Comparison of ENCODE assay signal across 28 cellular contexts in genomic region chr6:108523697-108524096, GRCh38.
"Had no signal": no experiment of that assay in that cellular context is flagged by ENCODE, and none has a peak within 500 bp of the region (broad histone marks: within the 10 kb centered on the region; RNA-seq: fewer than 3 reads in every experiment).

No MANE protein-coding gene starts in this region.

- H3K27ac ChIP-seq: neural progenitor cell, ovary, parathyroid adenoma, psoas muscle, skin epidermis, spleen, suprapubic skin, testis, tibial artery, transverse colon, upper lobe of right lung, uterus had no signal

- H3K9ac ChIP-seq: neural progenitor cell, parathyroid adenoma had no signal

- H3K27me3 ChIP-seq: neural progenitor cell, ovary, spleen, suprapubic skin, testis, transverse colon, upper lobe of right lung, uterus had no signal

- H3K4me3 ChIP-seq: neural progenitor cell, ovary, psoas muscle, skin epidermis, smooth muscle cell, spleen, suprapubic skin, testis, tibial artery, transverse colon, upper lobe of right lung, uterus had no signal

- ATAC-seq: natural killer cell; psoas muscle; right cardiac atrium; sciatic nerve; stimulated activated memory B cell treated with anti-CD40 and anti-IgM and Interleukin-4, amounts not matched to agents 10 μg/mL and 1 μg/mL and 100 μg/mL, for 72 hours; stimulated activated naive CD8-positive, alpha-beta T cell treated with anti-CD3 and anti-CD28 coated beads, Interleukin-15, amount 100 ng/mL, for 72 hours; stimulated activated naive CD8-positive, alpha-beta T cell treated with anti-CD3 and anti-CD28 coated beads, Interleukin-15, Interleukin-2, amounts not matched to agents 100 U/mL and 50 U/mL, for 24 hours; upper lobe of right lung had no signal

- H2AFZ ChIP-seq: neural progenitor cell had no signal

- H3K79me2 ChIP-seq: parathyroid adenoma had no signal

- H3K9me3 ChIP-seq: ovary, psoas muscle, spleen, suprapubic skin, testis, tibial artery, transverse colon, upper lobe of right lung, uterus had no signal

- DNase-seq: natural killer cell; occipital lobe; ovary; posterior cingulate gyrus; psoas muscle; right cardiac atrium; spleen; stimulated activated CD4-positive, alpha-beta T cell treated with anti-CD3 and anti-CD28 coated beads, Interleukin-12 subunit alpha, Interleukin-12 subunit beta, amount 100 ng/mL, for 4 hours; stimulated activated CD4-positive, alpha-beta T cell treated with anti-CD3 and anti-CD28 coated beads, Interleukin-1b, Interleukin-23, amount 100 ng/mL, for 48 hours; stimulated activated CD4-positive, alpha-beta T cell treated with anti-CD3 and anti-CD28 coated beads, Interleukin-4, amount 100 ng/mL, for 1 hour; stimulated activated CD4-positive, alpha-beta T cell treated with anti-CD3 and anti-CD28 coated beads, Interleukin-4, amount 100 ng/mL, for 4 hours; stimulated activated CD8-positive, alpha-beta memory T cell treated with anti-CD3 and anti-CD28 coated beads, Interleukin-4, amount 100 ng/mL, for 48 hours; stimulated activated naive CD4-positive, alpha-beta T cell; stimulated activated naive CD8-positive, alpha-beta T cell treated with anti-CD3 and anti-CD28 coated beads, Interleukin-15, amount 100 ng/mL, for 72 hours; stimulated activated naive CD8-positive, alpha-beta T cell treated with anti-CD3 and anti-CD28 coated beads, Interleukin-15, Interleukin-2, amounts not matched to agents 100 U/mL and 50 U/mL, for 24 hours; substantia nigra; testis; tibial artery; transverse colon; upper lobe of right lung; uterus had no signal

- H3K36me3 ChIP-seq: neural progenitor cell, ovary, transverse colon, upper lobe of right lung, uterus had no signal

- H3K4me2 ChIP-seq: smooth muscle cell had no signal

- H3K4me1 ChIP-seq: psoas muscle, spleen, suprapubic skin, testis, tibial artery, transverse colon, upper lobe of right lung, uterus had no signal
